Comparison of ENCODE assay signal across 9 cellular contexts in the genomic region with DNA sequence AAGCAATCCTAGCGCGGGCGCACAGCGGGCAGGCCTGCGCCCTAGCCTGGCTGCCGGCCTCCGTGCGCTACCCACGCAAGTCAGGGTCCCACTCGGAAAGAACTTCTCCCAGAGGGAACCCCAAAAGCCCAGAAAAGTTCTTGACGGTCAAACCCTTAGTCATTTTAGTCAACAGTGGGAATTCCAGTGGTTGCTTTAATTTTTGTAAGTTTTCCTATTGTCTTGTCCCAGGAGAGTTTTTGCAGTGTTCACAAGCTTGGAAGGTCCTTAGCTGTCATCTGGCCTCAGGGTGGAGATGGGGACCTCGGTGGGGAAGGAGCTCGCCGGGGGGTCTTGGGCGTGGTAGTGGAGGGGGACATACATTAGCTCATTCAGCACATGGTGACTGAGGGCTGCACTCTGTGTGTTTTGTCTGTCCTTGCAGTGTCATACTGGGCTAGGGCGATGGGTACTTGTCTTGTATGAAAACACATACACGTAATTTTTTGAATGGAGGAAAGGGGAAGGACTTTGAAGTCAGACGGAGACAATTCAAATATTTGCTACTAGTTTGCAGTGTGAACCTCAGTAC. TPM values are rescaled to one million over a fixed set of nuclear protein-coding genes. Genes with fewer than 3 reads are reported as not detected.
DNase-seq lines count a peak whose midpoint lies in the region; ATAC-seq lines count a peak whose summit lies in the region.
"Had no signal": no experiment of that assay in that cellular context is flagged by ENCODE, and none has a peak within 500 bp of the region (broad histone marks: within the 10 kb centered on the region; RNA-seq: fewer than 3 reads in every experiment).

No MANE protein-coding gene starts in this region.

- H3K36me3 ChIP-seq in iPS DF 6.9 (ENCODE audit: control insufficient read depth, insufficient read depth, low read length) = no peaks in the 10 kb centered on the region

- DNase-seq in activated naive CD4-positive, alpha-beta T cell treated with anti-CD3 and anti-CD28 coated beads, Interleukin-2, amount 10 ng/mL, durations not matched to agents 7 days and 5 days = no peak
- no peak for DNase-seq in activated naive CD4-positive, alpha-beta T cell treated with Interleukin-2 at 50 U/mL for 16 hours
- DNase-seq in activated T-helper 2 cell treated with anti-CD3 and anti-CD28 coated beads, Interferon-gamma antibody, Interleukin-2, Interleukin-4, amounts not matched to agents 10 μg/mL and 5 μg/mL and 100 μg/mL, durations not matched to agents 14 hours and 24 hours and 36 hours (ENCODE audit: low spot score) = no peak
- DNase-seq in iPS DF 6.9 (ENCODE audit: low read depth, low spot score) = no peak
- DNase-seq in stimulated activated effector memory CD8-positive, alpha-beta T cell treated with anti-CD3 and anti-CD28 coated beads, Interleukin-12 subunit alpha, Interleukin-12 subunit beta, amount 100 ng/mL, for 72 hours (ENCODE audit: low spot score in 2 of 2) = no peak
- no peak for DNase-seq in middle frontal gyrus (ENCODE audit: extremely low spot score, low spot score)
- DNase-seq in NCI-H526 treated with DMSO at 0.1 percent for 48 hours (lab: John Stamatoyannopoulos, UW) = no peak

- no peaks in the 10 kb centered on the region for H3K9me3 ChIP-seq in iPS DF 6.9 (ENCODE audit: control insufficient read depth, insufficient read depth, low read length)

- intact Hi-C loops in activated T-helper 2 cell treated with anti-CD3 and anti-CD28 coated beads, Interferon-gamma antibody, Interleukin-2, Interleukin-4, amounts not matched to agents 10 μg/mL and 5 μg/mL and 100 μg/mL, durations not matched to agents 14 hours and 24 hours and 36 hours (cut with micrococcal nuclease) = no loop called here

- H3K4me1 ChIP-seq in iPS DF 6.9 (ENCODE audit: control insufficient read depth, insufficient read depth, low read length) = no peaks in the 10 kb centered on the region

- peaks cover 11% of the 10 kb centered on the region for H3K4me1 Mint-ChIP-seq in activated naive CD4-positive, alpha-beta T cell treated with anti-CD3 and anti-CD28 coated beads, Interleukin-2, amount 10 ng/mL, durations not matched to agents 7 days and 5 days
- H3K4me1 Mint-ChIP-seq in activated T-helper 2 cell treated with anti-CD3 and anti-CD28 coated beads, Interferon-gamma antibody, Interleukin-2, Interleukin-4, amounts not matched to agents 10 μg/mL and 5 μg/mL and 100 μg/mL, durations not matched to agents 14 hours and 24 hours and 36 hours (ENCODE audit: low read depth) = peaks cover 5% of the 10 kb centered on the region
- peaks cover 6% of the 10 kb centered on the region for H3K4me1 Mint-ChIP-seq in stimulated activated effector memory CD8-positive, alpha-beta T cell treated with anti-CD3 and anti-CD28 coated beads, Interleukin-12 subunit alpha, Interleukin-12 subunit beta, amount 100 ng/mL, for 72 hours

- peak overlapping the region; percentile 77 for H3K27ac Mint-ChIP-seq in activated naive CD4-positive, alpha-beta T cell treated with anti-CD3 and anti-CD28 coated beads, Interleukin-2, amount 10 ng/mL, durations not matched to agents 7 days and 5 days
- H3K27ac Mint-ChIP-seq in activated T-helper 2 cell treated with anti-CD3 and anti-CD28 coated beads, Interferon-gamma antibody, Interleukin-2, Interleukin-4, amounts not matched to agents 10 μg/mL and 5 μg/mL and 100 μg/mL, durations not matched to agents 14 hours and 24 hours and 36 hours = peak overlapping the region; percentile 68
- peak overlapping the region; percentile 27 for H3K27ac Mint-ChIP-seq in stimulated activated effector memory CD8-positive, alpha-beta T cell treated with anti-CD3 and anti-CD28 coated beads, Interleukin-12 subunit alpha, Interleukin-12 subunit beta, amount 100 ng/mL, for 72 hours

- no peak overlapping the region for H3K27ac ChIP-seq in iPS DF 6.9 (ENCODE audit: low read length)

- H3K27me3 ChIP-seq in iPS DF 6.9 (ENCODE audit: control insufficient read depth, insufficient read depth, low read length) = no peaks in the 10 kb centered on the region

- peak overlapping the region; percentile 56; the same call in 1 of the 2 replicates for H3K4me3 ChIP-seq in iPS DF 6.9 (ENCODE audit: low read length)

- CTCF ChIA-PET in activated naive CD4-positive, alpha-beta T cell treated with anti-CD3 and anti-CD28 coated beads, Interleukin-2, amount 10 ng/mL, durations not matched to agents 7 days and 5 days (lab: Charles Lee) = no interaction called here

- peak overlapping the region; percentile 80 for H3K4me3 Mint-ChIP-seq in activated naive CD4-positive, alpha-beta T cell treated with anti-CD3 and anti-CD28 coated beads, Interleukin-2, amount 10 ng/mL, durations not matched to agents 7 days and 5 days
- H3K4me3 Mint-ChIP-seq in activated T-helper 2 cell treated with anti-CD3 and anti-CD28 coated beads, Interferon-gamma antibody, Interleukin-2, Interleukin-4, amounts not matched to agents 10 μg/mL and 5 μg/mL and 100 μg/mL, durations not matched to agents 14 hours and 24 hours and 36 hours (ENCODE audit: low read depth) = peak overlapping the region; percentile 84
- peak overlapping the region; percentile 66 for H3K4me3 Mint-ChIP-seq in stimulated activated effector memory CD8-positive, alpha-beta T cell treated with anti-CD3 and anti-CD28 coated beads, Interleukin-12 subunit alpha, Interleukin-12 subunit beta, amount 100 ng/mL, for 72 hours

- H3K9me3 Mint-ChIP-seq in activated naive CD4-positive, alpha-beta T cell treated with anti-CD3 and anti-CD28 coated beads, Interleukin-2, amount 10 ng/mL, durations not matched to agents 7 days and 5 days = no peaks in the 10 kb centered on the region
- no peaks in the 10 kb centered on the region for H3K9me3 Mint-ChIP-seq in activated T-helper 2 cell treated with anti-CD3 and anti-CD28 coated beads, Interferon-gamma antibody, Interleukin-2, Interleukin-4, amounts not matched to agents 10 μg/mL and 5 μg/mL and 100 μg/mL, durations not matched to agents 14 hours and 24 hours and 36 hours
- H3K9me3 Mint-ChIP-seq in stimulated activated effector memory CD8-positive, alpha-beta T cell treated with anti-CD3 and anti-CD28 coated beads, Interleukin-12 subunit alpha, Interleukin-12 subunit beta, amount 100 ng/mL, for 72 hours = no peaks in the 10 kb centered on the region

- H3K27me3 Mint-ChIP-seq in activated naive CD4-positive, alpha-beta T cell treated with anti-CD3 and anti-CD28 coated beads, Interleukin-2, amount 10 ng/mL, durations not matched to agents 7 days and 5 days = peaks cover 11% of the 10 kb centered on the region
- H3K27me3 Mint-ChIP-seq in activated T-helper 2 cell treated with anti-CD3 and anti-CD28 coated beads, Interferon-gamma antibody, Interleukin-2, Interleukin-4, amounts not matched to agents 10 μg/mL and 5 μg/mL and 100 μg/mL, durations not matched to agents 14 hours and 24 hours and 36 hours (ENCODE audit: low read depth) = peaks cover 9% of the 10 kb centered on the region

- H3K36me3 Mint-ChIP-seq in activated naive CD4-positive, alpha-beta T cell treated with anti-CD3 and anti-CD28 coated beads, Interleukin-2, amount 10 ng/mL, durations not matched to agents 7 days and 5 days = no peaks in the 10 kb centered on the region
- no peaks in the 10 kb centered on the region for H3K36me3 Mint-ChIP-seq in activated T-helper 2 cell treated with anti-CD3 and anti-CD28 coated beads, Interferon-gamma antibody, Interleukin-2, Interleukin-4, amounts not matched to agents 10 μg/mL and 5 μg/mL and 100 μg/mL, durations not matched to agents 14 hours and 24 hours and 36 hours (ENCODE audit: low read depth)
- no peaks in the 10 kb centered on the region for H3K36me3 Mint-ChIP-seq in stimulated activated effector memory CD8-positive, alpha-beta T cell treated with anti-CD3 and anti-CD28 coated beads, Interleukin-12 subunit alpha, Interleukin-12 subunit beta, amount 100 ng/mL, for 72 hours

- no CpG with 5 or more reads among the region's 18 CpGs for WGBS in iPS DF 6.9 (ENCODE audit: insufficient coverage, insufficient read length)

- ATAC-seq in HG03457 (IDR thresholded peaks at IDR 0.05; ENCODE audit: unreplicated experiment) = peak; percentile 19
- ATAC-seq in stimulated activated effector memory CD8-positive, alpha-beta T cell treated with anti-CD3 and anti-CD28 coated beads, Interleukin-12 subunit alpha, Interleukin-12 subunit beta, amount 100 ng/mL, for 72 hours = peak; percentile 35

RNA-seq across cellular contexts. Expression of a gene that starts 0.7 kb away (rescaled TPM):
- 1.3 and 1.4 TPM in 2 replicates for total RNA-seq in activated T-helper 2 cell treated with anti-CD3 and anti-CD28 coated beads, Interferon-gamma antibody, Interleukin-2, Interleukin-4, amounts not matched to agents 10 μg/mL and 5 μg/mL and 100 μg/mL, durations not matched to agents 14 hours and 24 hours and 36 hours

RNA-seq across cellular contexts. Expression of a gene that starts 20.0 kb away (rescaled TPM):
- not detected in 2 replicates for total RNA-seq in activated T-helper 2 cell treated with anti-CD3 and anti-CD28 coated beads, Interferon-gamma antibody, Interleukin-2, Interleukin-4, amounts not matched to agents 10 μg/mL and 5 μg/mL and 100 μg/mL, durations not matched to agents 14 hours and 24 hours and 36 hours
- total RNA-seq: pulmonary artery endothelial cell had no signal

Comparison
In these comparisons a context has a peak if more than half of its experiments do, and no peak if none do; other contexts are left out.
1. H3K27ac Mint-ChIP-seq: peak in every context shown above with its lines; median percentile 77 in activated naive CD4-positive, alpha-beta T cell treated with anti-CD3 and anti-CD28 coated beads, Interleukin-2, amount 10 ng/mL, durations not matched to agents 7 days and 5 days; 68 in activated T-helper 2 cell treated with anti-CD3 and anti-CD28 coated beads, Interferon-gamma antibody, Interleukin-2, Interleukin-4, amounts not matched to agents 10 μg/mL and 5 μg/mL and 100 μg/mL, durations not matched to agents 14 hours and 24 hours and 36 hours; 27 in stimulated activated effector memory CD8-positive, alpha-beta T cell treated with anti-CD3 and anti-CD28 coated beads, Interleukin-12 subunit alpha, Interleukin-12 subunit beta, amount 100 ng/mL, for 72 hours.